Comparison of ENCODE assay signal across 16 cellular contexts in genomic region chr1:15095492-15095867, GRCh38. TPM values are rescaled to one million over a fixed set of nuclear protein-coding genes. Genes with fewer than 3 reads are reported as not detected.
A peak's percentile ranks its signal among the peaks of the same experiment; 100 is the strongest.
DNase-seq lines count a peak whose midpoint lies in the region; ATAC-seq and TF ChIP-seq lines count a peak whose summit lies in the region.
"Had no signal": no experiment of that assay in that cellular context is flagged by ENCODE, and none has a peak within 500 bp of the region (broad histone marks: within the 10 kb centered on the region; RNA-seq: fewer than 3 reads in every experiment).

No MANE protein-coding gene starts in this region.

- peaks cover 66% of the 10 kb centered on the region for H3K4me1 Mint-ChIP-seq in mesothelial cell of epicardium

- H4K20me1 ChIP-seq in Karpas-422 (ENCODE audit: insufficient read depth, low read depth, low read length) (no peaks in the 10 kb centered on the region; the same call in 1 of the 2 replicates), osteoblast (ENCODE audit: insufficient read depth, low read length) (no peaks in the 10 kb centered on the region), PC-3 (ENCODE audit: low read length) (no peaks in the 10 kb centered on the region)

- CTCF ChIA-PET in PC-3 (lab: Charles Lee): no interaction called here

- no peaks in the 10 kb centered on the region for H3F3A ChIP-seq in PC-3 (ENCODE audit: low read length, unreplicated experiment)

- peak overlapping the region; percentile 75 for H3K27ac Mint-ChIP-seq in mesothelial cell of epicardium
- H3K27ac Mint-ChIP-seq: CD8-positive, alpha-beta T cell; H9 had no signal

- ATAC-seq in PC-3 (no peak), HG02973 (IDR thresholded peaks at IDR 0.05; ENCODE audit: unreplicated experiment) (no peak)
- ATAC-seq: CD8-positive, alpha-beta T cell had no signal

- no peak overlapping the region for H2AFZ ChIP-seq in Karpas-422 (ENCODE audit: low read length)
- no peak overlapping the region for H2AFZ ChIP-seq in osteoblast (ENCODE audit: low read length)
- H2AFZ ChIP-seq in PC-3 (ENCODE audit: low read length): no peak overlapping the region

- no peaks in the 10 kb centered on the region for H3K79me2 ChIP-seq in Karpas-422 (ENCODE audit: low read length)
- H3K79me2 ChIP-seq in osteoblast (ENCODE audit: insufficient read depth, low read length): no peaks in the 10 kb centered on the region
- no peaks in the 10 kb centered on the region for H3K79me2 ChIP-seq in PC-3 (ENCODE audit: low read length)

- H3K9ac ChIP-seq in Karpas-422 (ENCODE audit: low read length): peak overlapping the region; percentile 36; the same call in 1 of the 2 replicates
- H3K9ac ChIP-seq in PC-3 (ENCODE audit: low read length): no peak overlapping the region

- H3K27ac ChIP-seq in Karpas-422 (ENCODE audit: low read length) (no peak overlapping the region), osteoblast (ENCODE audit: low read depth, low read length) (no peak overlapping the region), PC-3 (ENCODE audit: low read length) (no peak overlapping the region)
- H3K27ac ChIP-seq: C4-2B had no signal

- peak; percentile 70 for DNase-seq in Karpas-422
- DNase-seq in mesothelial cell of epicardium (ENCODE audit: low spot score in 2 of 2, unreplicated experiment in 2 of 2): no peak
- DNase-seq in osteoblast (ENCODE audit: insufficient read length, low spot score, missing footprints): peak; percentile 27
- DNase-seq in PC-3: no peak
- no peak for DNase-seq in iPS-NIHi11 (ENCODE audit: low spot score)
- DNase-seq in islet precursor cell: no peak
- DNase-seq: BE2C; CD8-positive, alpha-beta T cell; COR-L47; DMS153; DMS79 treated with DMSO at 0.1 percent for 48 hours; EL; GOT3; H9 had no signal

- intact Hi-C loops in PC-3 (cut with micrococcal nuclease): no loop called here

- no peaks in the 10 kb centered on the region for H3K9me3 ChIP-seq in Karpas-422 (ENCODE audit: low read length)
- H3K9me3 ChIP-seq in osteoblast (ENCODE audit: low read depth, low read length): no peaks in the 10 kb centered on the region
- H3K9me3 ChIP-seq in PC-3 (ENCODE audit: low read length): no peaks in the 10 kb centered on the region
- H3K9me3 ChIP-seq: BE2C had no signal

- H3K9me2 ChIP-seq in Karpas-422 (replicated peaks; ENCODE audit: insufficient read depth, low read length): no peaks in the 10 kb centered on the region
- no peaks in the 10 kb centered on the region for H3K9me2 ChIP-seq in PC-3 (replicated peaks; ENCODE audit: low read length)

- BruUV-seq in PC-3 (replicated peaks; lab: Mats Ljungman, UMichigan): no TSS peak

- H3K27me3 ChIP-seq in Karpas-422 (ENCODE audit: low read length) (no peaks in the 10 kb centered on the region), osteoblast (ENCODE audit: insufficient read depth, low read length) (no peaks in the 10 kb centered on the region), PC-3 (ENCODE audit: low read length) (no peaks in the 10 kb centered on the region)
- H3K27me3 ChIP-seq: BE2C had no signal

- TF ChIP-seq CTCF in mesothelial cell of epicardium (IDR thresholded peaks at IDR 0.05; ENCODE audit: unreplicated experiment) (no peak), osteoblast (IDR thresholded peaks at IDR 0.05; ENCODE audit: extremely low read depth, low read depth, low read length) (no peak), PC-3 (conservative IDR thresholded peaks at IDR 0.05; ENCODE audit: low read depth, low read length) (no peak)

- no peaks in the 10 kb centered on the region for H3K36me3 Mint-ChIP-seq in mesothelial cell of epicardium
- H3K36me3 Mint-ChIP-seq: CD8-positive, alpha-beta T cell had no signal

- H3K4me2 ChIP-seq in Karpas-422 (ENCODE audit: low read depth, low read length, poor library complexity, severe bottlenecking): peak overlapping the region; percentile 66
- H3K4me2 ChIP-seq in osteoblast (ENCODE audit: insufficient read depth, low read length): no peak overlapping the region
- no peak overlapping the region for H3K4me2 ChIP-seq in PC-3 (ENCODE audit: low read length)

- H3K36me3 ChIP-seq in Karpas-422 (ENCODE audit: insufficient read depth, low read length): no peaks in the 10 kb centered on the region
- no peaks in the 10 kb centered on the region for H3K36me3 ChIP-seq in osteoblast (ENCODE audit: insufficient read depth, low read length)
- H3K36me3 ChIP-seq in PC-3 (ENCODE audit: low read depth, low read length): no peaks in the 10 kb centered on the region
- H3K36me3 ChIP-seq: BE2C had no signal

- H3K4me3 ChIP-seq in Karpas-422 (ENCODE audit: low read length): peak overlapping the region; percentile 48; the same call in 1 of the 2 replicates
- no peak overlapping the region for H3K4me3 ChIP-seq in osteoblast (ENCODE audit: insufficient read depth, low read length)
- H3K4me3 ChIP-seq in PC-3 (ENCODE audit: low read length): no peak overlapping the region

- H3K4me3 Mint-ChIP-seq in mesothelial cell of epicardium: no peak overlapping the region
- H3K4me3 Mint-ChIP-seq: CD8-positive, alpha-beta T cell; H9 had no signal

- POLR2A ChIA-PET in PC-3 (lab: Charles Lee; ENCODE audit: unreplicated experiment): no interaction called here

- H3K9me3 Mint-ChIP-seq in mesothelial cell of epicardium: no peaks in the 10 kb centered on the region
- H3K9me3 Mint-ChIP-seq: CD8-positive, alpha-beta T cell; H9 had no signal

- H3K27me3 Mint-ChIP-seq in mesothelial cell of epicardium (ENCODE audit: low read depth): peaks cover 2% of the 10 kb centered on the region

- H3K4me1 ChIP-seq in Karpas-422 (ENCODE audit: low read length) (peaks cover 26% of the 10 kb centered on the region), osteoblast (ENCODE audit: insufficient read depth, low read length) (no peaks in the 10 kb centered on the region), PC-3 (ENCODE audit: insufficient read depth, low read length) (no peaks in the 10 kb centered on the region)
- H3K4me1 ChIP-seq: BE2C had no signal

RNA-seq across cellular contexts. Expression of gene TMEM51, which starts 58.1 kb away (rescaled TPM):
- total RNA-seq in Karpas-422 (2014; rRNA removed; shearing (Covaris generic); ENCODE audit: low replicate concordance): not detected in 2 replicates
- total RNA-seq in mesothelial cell of epicardium (10.4 to 11.2 TPM (median 10.9 TPM) in 3 replicates), osteoblast (0.59 and 0.72 TPM in 2 replicates), PC-3 (2014; rRNA removed) (12.6 and 20.8 TPM in 2 replicates)
- total RNA-seq: CD8-positive, alpha-beta T cell had no signal

Comparison
In these comparisons a context has a peak if more than half of its experiments do, and no peak if none do; other contexts are left out.
1. DNase-seq: peak in Karpas-422 (single experiment) and osteoblast (single experiment); none in mesothelial cell of epicardium (0 of 2), PC-3 (single experiment), iPS-NIHi11 (single experiment) and islet precursor cell (single experiment).